Comparison of ENCODE assay signal across 8 cellular contexts in genomic region chr17:39687101-39687545, GRCh38. TPM values are rescaled to one million over a fixed set of nuclear protein-coding genes. Genes with fewer than 3 reads are reported as not detected.
DNase-seq lines count a peak whose midpoint lies in the region; ATAC-seq and TF ChIP-seq lines count a peak whose summit lies in the region.

No MANE protein-coding gene starts in this region.

- intact Hi-C loops in sigmoid colon (cut with DNase I), result loop anchor here (5.0 kb wide), 2 partner anchors 45 to 65 kb away; partner anchors contain the start of gene MIEN1

- TF ChIP-seq CTCF in fibroblast of lung (conservative IDR thresholded peaks at IDR 0.05 in 1 of 2, IDR thresholded peaks at IDR 0.05 in 1 of 2; ENCODE audit: low read depth in 1 of 2, low read length in 2 of 2), result no peak
- no peak for TF ChIP-seq CTCF in sigmoid colon (IDR thresholded peaks at IDR 0.05)

- H3K36me3 ChIP-seq in SJCRH30, result no peaks in the 10 kb centered on the region
- no peaks in the 10 kb centered on the region for H3K36me3 ChIP-seq in fibroblast of lung (ENCODE audit: control insufficient read depth, insufficient read depth, low read length)
- peaks cover 0 to 23% (median 0%) of the 10 kb centered on the region in 4 donors for H3K36me3 ChIP-seq in sigmoid colon

- no peak overlapping the region for H3K9ac ChIP-seq in fibroblast of lung (ENCODE audit: insufficient read depth, low read length)

- H3K79me2 ChIP-seq in fibroblast of lung (ENCODE audit: control insufficient read depth, insufficient read depth, low read length), result no peaks in the 10 kb centered on the region

- 14 to 53% methylated on average over 6 of the region's 6 CpGs for WGBS in sigmoid colon, 2 donors

- no peak for TF ChIP-seq EP300 in sigmoid colon (IDR thresholded peaks at IDR 0.05)

- H3K27ac ChIP-seq in SJCRH30 (peak overlapping the region; percentile 72), fibroblast of lung (ENCODE audit: insufficient read depth, low read length) (no peak overlapping the region), sigmoid colon (peak overlapping the region; percentile 84 to 92 (median 88))

- H2AFZ ChIP-seq in fibroblast of lung (ENCODE audit: low read length), result peak overlapping the region; percentile 12

- ATAC-seq in HG03342 (IDR thresholded peaks at IDR 0.05; ENCODE audit: unreplicated experiment) (no peak), GM21786 (IDR thresholded peaks at IDR 0.05; ENCODE audit: unreplicated experiment) (no peak)

- H4K20me1 ChIP-seq in fibroblast of lung (ENCODE audit: control insufficient read depth, extremely low read depth, insufficient read depth, low read length), result no peaks in the 10 kb centered on the region

- H3K27me3 ChIP-seq in SJCRH30 (no peaks in the 10 kb centered on the region), fibroblast of lung (ENCODE audit: control insufficient read depth, insufficient read depth, low read length) (no peaks in the 10 kb centered on the region), sigmoid colon (no peaks in the 10 kb centered on the region)

- H3K9me3 ChIP-seq in SJCRH30 (replicated peaks) (no peaks in the 10 kb centered on the region), fibroblast of lung (ENCODE audit: control insufficient read depth, insufficient read depth, low read depth, low read length) (no peaks in the 10 kb centered on the region), sigmoid colon (no peaks in the 10 kb centered on the region)

- H3K4me1 ChIP-seq in SJCRH30 (peaks cover 5% of the 10 kb centered on the region; the same call in 1 of the 2 replicates), fibroblast of lung (ENCODE audit: control insufficient read depth, extremely low read depth, insufficient read depth, low read length) (peaks cover 5% of the 10 kb centered on the region), sigmoid colon (peaks cover 0 to 15% (median 15%) of the 10 kb centered on the region in 4 donors)

- DNase-seq in SJCRH30, result no peak
- DNase-seq in fibroblast of lung (ENCODE audit: low read depth in 2 of 2), result no peak
- DNase-seq in sigmoid colon, result no peak
- DNase-seq in DMS153 (lab: John Stamatoyannopoulos, UW), result no peak
- DNase-seq in activated CD4-positive, alpha-beta T cell treated with anti-CD3 and anti-CD28 coated beads for 1 hour, result no peak

- peak overlapping the region; percentile 68 for H3K4me2 ChIP-seq in fibroblast of lung (ENCODE audit: extremely low read depth, insufficient read depth, low read length)

- TF ChIP-seq POLR2A in sigmoid colon (IDR thresholded peaks at IDR 0.05), result no peak

- H3K4me3 ChIP-seq in GM08714 (ENCODE audit: low read length) (peak overlapping the region; percentile 88), SJCRH30 (peak overlapping the region; percentile 65), fibroblast of lung (replicated peaks in 1 of 4; ENCODE audit: control extremely low read depth in 1 of 4, insufficient read depth in 1 of 4, low read depth in 3 of 4, low read length in 4 of 4) (peak overlapping the region in 3 of 4 experiments; percentile 16 to 88 (median 67)), sigmoid colon (peak overlapping the region; percentile 62 to 71 (median 66))

RNA-seq across cellular contexts. Expression of gene PGAP3, which starts 0.7 kb away (rescaled TPM):
- total RNA-seq in SJCRH30 (2014; rRNA removed; shearing (Covaris generic)), result 1.9 and 3.1 TPM in 2 replicates
- total RNA-seq in fibroblast of lung (8.8 and 10.8 TPM in 2 replicates), sigmoid colon (10 to 100 TPM in 1 of 4 donors, 1 to 10 TPM in 3; 6.9 to 12.1 (median 8.2) TPM)
- polyA plus RNA-seq in fibroblast of lung (5.9 and 7.9 TPM in 2 replicates), sigmoid colon (10 to 100 TPM in 1 of 3 donors, 1 to 10 TPM in 2; 7.2 to 29.6 (median 8.4) TPM)
- 7.8 and 7.9 TPM in 2 replicates for polyA plus RNA-seq in fibroblast of lung (2012)
- polyA minus RNA-seq in fibroblast of lung (ENCODE audit: low replicate concordance), result 9.0 and 52.0 TPM in 2 replicates

RNA-seq across cellular contexts. Expression of gene ERBB2, which starts 12.7 kb away (rescaled TPM):
- 8.7 and 9.1 TPM in 2 replicates for total RNA-seq in SJCRH30 (2014; rRNA removed; shearing (Covaris generic))
- 24.7 and 33.9 TPM in 2 replicates for total RNA-seq in fibroblast of lung
- 24.7 and 25.0 TPM in 2 replicates for polyA plus RNA-seq in fibroblast of lung
- 33.0 and 37.0 TPM in 2 replicates for polyA plus RNA-seq in fibroblast of lung (2012)
- polyA minus RNA-seq in fibroblast of lung (ENCODE audit: low replicate concordance), result 184 and 211 TPM in 2 replicates
- 10 to 100 TPM; 16.9 to 26.3 (median 22.5) TPM for total RNA-seq in sigmoid colon
- polyA plus RNA-seq in sigmoid colon, result 10 to 100 TPM; 11.8 to 58.9 (median 21.0) TPM

RNA-seq across cellular contexts. Expression of gene PNMT, which starts 18.9 kb away (rescaled TPM):
- 0.71 TPM in 1 of 2 replicates, not detected in the other for total RNA-seq in SJCRH30 (2014; rRNA removed; shearing (Covaris generic))
- not detected in 2 replicates for total RNA-seq in fibroblast of lung
- polyA plus RNA-seq in fibroblast of lung, result not detected in 2 replicates
- polyA plus RNA-seq in fibroblast of lung (2012), result not detected in 2 replicates
- polyA minus RNA-seq in fibroblast of lung (ENCODE audit: low replicate concordance), result not detected in 2 replicates
- total RNA-seq in sigmoid colon, result 1 to 10 TPM; 2.8 to 5.4 (median 5.1) TPM
- polyA plus RNA-seq in sigmoid colon, result 1 to 10 TPM; 1.2 to 2.4 (median 1.8) TPM

RNA-seq across cellular contexts. Expression of gene TCAP, which starts 22.0 kb away (rescaled TPM):
- total RNA-seq in SJCRH30 (2014; rRNA removed; shearing (Covaris generic)), result 0.53 and 0.73 TPM in 2 replicates
- total RNA-seq in fibroblast of lung, result 0.17 and 0.26 TPM in 2 replicates
- 0.05 TPM in 1 of 2 replicates, not detected in the other for polyA plus RNA-seq in fibroblast of lung
- polyA plus RNA-seq in fibroblast of lung (2012), result 0.09 and 0.16 TPM in 2 replicates
- 0.19 and 1.2 TPM in 2 replicates for polyA minus RNA-seq in fibroblast of lung (ENCODE audit: low replicate concordance)
- total RNA-seq in sigmoid colon, result under 1 TPM in 3 of 4 donors, not detected in 1; 0.49 to 0.71 (median 0.68) TPM
- polyA plus RNA-seq in sigmoid colon, result 1 to 10 TPM; 1.4 to 3.5 (median 3.0) TPM

RNA-seq across cellular contexts. Expression of gene MIEN1, which starts 43.2 kb away (rescaled TPM):
- 23.6 and 25.8 TPM in 2 replicates for total RNA-seq in SJCRH30 (2014; rRNA removed; shearing (Covaris generic))
- 18.2 and 25.6 TPM in 2 replicates for total RNA-seq in fibroblast of lung
- polyA plus RNA-seq in fibroblast of lung, result 58.0 and 66.2 TPM in 2 replicates
- 77.5 and 83.3 TPM in 2 replicates for polyA plus RNA-seq in fibroblast of lung (2012)
- polyA minus RNA-seq in fibroblast of lung (ENCODE audit: low replicate concordance), result 45.7 and 76.8 TPM in 2 replicates
- total RNA-seq in sigmoid colon, result 10 to 100 TPM; 52.4 to 65.5 (median 54.8) TPM
- 100 to 1,000 TPM in 2 of 3 donors, 10 to 100 TPM in 1; 86.3 to 226 (median 195) TPM for polyA plus RNA-seq in sigmoid colon
